ENCODE assay signal across 19 cellular contexts in genomic region chr2:31969178-31969577, GRCh38. TPM values are rescaled to one million over a fixed set of nuclear protein-coding genes. Genes with fewer than 3 reads are reported as not detected.
DNase-seq lines count a peak whose midpoint lies in the region; ATAC-seq, FAIRE-seq and TF ChIP-seq lines count a peak whose summit lies in the region.
"Had no signal": no experiment of that assay in that cellular context is flagged by ENCODE, and none has a peak within 500 bp of the region (broad histone marks: within the 10 kb centered on the region; RNA-seq: fewer than 3 reads in every experiment).

No MANE protein-coding gene starts in this region.

- H3K27ac ChIP-seq in pancreas (no peak overlapping the region), upper lobe of left lung (no peak overlapping the region)
- H3K27ac ChIP-seq: BLaER1, C4-2B had no signal

- TF ChIP-seq EP300 in upper lobe of left lung (IDR thresholded peaks at IDR 0.05): no peak

- no peak for DNase-seq in RCC 7860 (ENCODE audit: low spot score)
- no peak for DNase-seq in pancreas
- DNase-seq in upper lobe of left lung: no peak
- DNase-seq in HEK293T (ENCODE audit: extremely low spot score): no peak
- no peak for DNase-seq in GOT3 (lab: John Stamatoyannopoulos, UW)
- DNase-seq: Caco-2; CD4-positive, CD25-positive, alpha-beta regulatory T cell; CD8-positive, alpha-beta T cell; DMS153; DND-41; GDM1 had no signal

- CTCF ChIA-PET in HEK293T (lab: Yijun Ruan, JAX): no interaction called here

- H3K9me3 ChIP-seq in pancreas: no peaks in the 10 kb centered on the region
- H3K9me3 ChIP-seq in upper lobe of left lung: no peaks in the 10 kb centered on the region
- H3K9me3 ChIP-seq: BLaER1, Caco-2, HAP-1 had no signal

- WGBS in pancreas, 2 donors: 94 to 96% methylated on average over 4 of the region's 4 CpGs
- whole genome bisulfite sequencing in upper lobe of left lung, 2 donors: 92 to 93% methylated on average over 4 of the region's 4 CpGs

- no peaks in the 10 kb centered on the region for H3K4me1 ChIP-seq in pancreas
- H3K4me1 ChIP-seq in upper lobe of left lung: no peaks in the 10 kb centered on the region
- H3K4me1 ChIP-seq: BLaER1 had no signal

- H3K27me3 ChIP-seq in pancreas (no peaks in the 10 kb centered on the region), upper lobe of left lung (no peaks in the 10 kb centered on the region)
- H3K27me3 ChIP-seq: BLaER1 had no signal

- TF ChIP-seq CTCF in pancreas (IDR thresholded peaks at IDR 0.05) (no peak), upper lobe of left lung (IDR thresholded peaks at IDR 0.05) (no peak)

- H3K36me3 ChIP-seq in pancreas (no peaks in the 10 kb centered on the region), upper lobe of left lung (no peaks in the 10 kb centered on the region)
- H3K36me3 ChIP-seq: HAP-1 had no signal

- POLR2A ChIA-PET in HEK293T (lab: Yijun Ruan, JAX): no interaction called here

- H3K4me3 ChIP-seq in pancreas (no peak overlapping the region), upper lobe of left lung (no peak overlapping the region)
- H3K4me3 ChIP-seq: BLaER1, GM12878, GM23338, HAP-1 had no signal

- FAIRE-seq in RCC 7860 (lab: Jason Lieb, UNC): peak; percentile 44
- FAIRE-seq in colon (lab: Jason Lieb, UNC): peak; percentile 31
- peak; percentile 13 for FAIRE-seq in pancreas (lab: Jason Lieb, UNC)
- FAIRE-seq: GM12878, GM19239, H54 had no signal

- ATAC-seq in pancreas (no peak), upper lobe of left lung (ENCODE audit: low FRiP score in 2 of 2) (no peak)
- ATAC-seq: CD8-positive, alpha-beta T cell; GM12878; GM23338 had no signal

- no peak for TF ChIP-seq POLR2A in upper lobe of left lung (IDR thresholded peaks at IDR 0.05)

- intact Hi-C loops in pancreas (cut with DNase I): no loop called here

TF ChIP-seq in HEK293T, 16 proteins besides CTCF, POLR2A, EP300 and RAD21:
- no peak for TF ChIP-seq NFRKB (IDR thresholded peaks at IDR 0.05)
- TF ChIP-seq TARDBP (IDR thresholded peaks at IDR 0.05): no peak
- no peak for TF ChIP-seq BHLHE40 (IDR thresholded peaks at IDR 0.05; ENCODE audit: borderline replicate concordance)
- TF ChIP-seq SUZ12 (IDR thresholded peaks at IDR 0.05): no peak
- TF ChIP-seq SP1 (IDR thresholded peaks at IDR 0.05): no peak
- TF ChIP-seq ELF4 (IDR thresholded peaks at IDR 0.05): no peak
- no peak for TF ChIP-seq PKNOX1 (IDR thresholded peaks at IDR 0.05)
- TF ChIP-seq ARNT (IDR thresholded peaks at IDR 0.05): no peak
- no peak for TF ChIP-seq ZNF384 (IDR thresholded peaks at IDR 0.05)
- no peak for TF ChIP-seq L3MBTL2 (conservative IDR thresholded peaks at IDR 0.05)
- TF ChIP-seq HDGF (IDR thresholded peaks at IDR 0.05; ENCODE audit: borderline replicate concordance): no peak
- no peak for TF ChIP-seq FOXA1 (IDR thresholded peaks at IDR 0.05)
TF ChIP-seq in HEK293T: peak in this region for 0.

RNA-seq across cellular contexts. Expression of gene MEMO1, which starts 41.6 kb away (rescaled TPM):
- 10 to 100 TPM; 10.5 to 20.4 (median 15.1) TPM for total RNA-seq in pancreas
- polyA plus RNA-seq in pancreas: 10 to 100 TPM; 17.2 to 19.3 TPM
- total RNA-seq in upper lobe of left lung: 10 to 100 TPM; 12.7 to 32.3 (median 23.6) TPM
